In genomic region chr1:109248797-109249629, GRCh38 we compare ENCODE assay signal across 1 cellular context.
TF ChIP-seq lines count a peak whose summit lies in the region.

A gene with protein sequence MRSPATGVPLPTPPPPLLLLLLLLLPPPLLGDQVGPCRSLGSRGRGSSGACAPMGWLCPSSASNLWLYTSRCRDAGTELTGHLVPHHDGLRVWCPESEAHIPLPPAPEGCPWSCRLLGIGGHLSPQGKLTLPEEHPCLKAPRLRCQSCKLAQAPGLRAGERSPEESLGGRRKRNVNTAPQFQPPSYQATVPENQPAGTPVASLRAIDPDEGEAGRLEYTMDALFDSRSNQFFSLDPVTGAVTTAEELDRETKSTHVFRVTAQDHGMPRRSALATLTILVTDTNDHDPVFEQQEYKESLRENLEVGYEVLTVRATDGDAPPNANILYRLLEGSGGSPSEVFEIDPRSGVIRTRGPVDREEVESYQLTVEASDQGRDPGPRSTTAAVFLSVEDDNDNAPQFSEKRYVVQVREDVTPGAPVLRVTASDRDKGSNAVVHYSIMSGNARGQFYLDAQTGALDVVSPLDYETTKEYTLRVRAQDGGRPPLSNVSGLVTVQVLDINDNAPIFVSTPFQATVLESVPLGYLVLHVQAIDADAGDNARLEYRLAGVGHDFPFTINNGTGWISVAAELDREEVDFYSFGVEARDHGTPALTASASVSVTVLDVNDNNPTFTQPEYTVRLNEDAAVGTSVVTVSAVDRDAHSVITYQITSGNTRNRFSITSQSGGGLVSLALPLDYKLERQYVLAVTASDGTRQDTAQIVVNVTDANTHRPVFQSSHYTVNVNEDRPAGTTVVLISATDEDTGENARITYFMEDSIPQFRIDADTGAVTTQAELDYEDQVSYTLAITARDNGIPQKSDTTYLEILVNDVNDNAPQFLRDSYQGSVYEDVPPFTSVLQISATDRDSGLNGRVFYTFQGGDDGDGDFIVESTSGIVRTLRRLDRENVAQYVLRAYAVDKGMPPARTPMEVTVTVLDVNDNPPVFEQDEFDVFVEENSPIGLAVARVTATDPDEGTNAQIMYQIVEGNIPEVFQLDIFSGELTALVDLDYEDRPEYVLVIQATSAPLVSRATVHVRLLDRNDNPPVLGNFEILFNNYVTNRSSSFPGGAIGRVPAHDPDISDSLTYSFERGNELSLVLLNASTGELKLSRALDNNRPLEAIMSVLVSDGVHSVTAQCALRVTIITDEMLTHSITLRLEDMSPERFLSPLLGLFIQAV (N-terminal part only) (plus strand): TSS chr1:109249539. CDS start chr1:109250080, 541 bp downstream.

TF ChIP-seq in H1, 55 proteins besides CTCF, POLR2A, EP300 and RAD21:
- TF ChIP-seq E2F6 (IDR thresholded peaks at IDR 0.05) (peak; percentile 98), MAX (IDR thresholded peaks at IDR 0.05) (peak; percentile 97), SP2 (IDR thresholded peaks at IDR 0.05; ENCODE audit: low read length) (no peak), MAFK (IDR thresholded peaks at IDR 0.05; ENCODE audit: low read depth, low read length) (no peak), CHD1 (IDR thresholded peaks at IDR 0.05; ENCODE audit: low read depth, low read length) (no peak), SP1 (IDR thresholded peaks at IDR 0.05; ENCODE audit: low read depth, low read length) (no peak), EZH2 (IDR thresholded peaks at IDR 0.05; ENCODE audit: low read depth, low read length, severe bottlenecking) (peak; percentile 35), ASH2L (IDR thresholded peaks at IDR 0.05; ENCODE audit: low read length) (peak; percentile 21), POLR2AphosphoS5 (IDR thresholded peaks at IDR 0.05; ENCODE audit: low read depth, low read length) (no peak), EGR1 (IDR thresholded peaks at IDR 0.05; ENCODE audit: borderline replicate concordance, low read depth, low read length) (peak; percentile 82)
